ENCODE assay signal across 10 cellular contexts in genomic region chr3:70811880-70812279, GRCh38.
DNase-seq lines count a peak whose midpoint lies in the region; ATAC-seq lines count a peak whose summit lies in the region.
"Had no signal": no experiment of that assay in that cellular context is flagged by ENCODE, and none has a peak within 500 bp of the region (broad histone marks: within the 10 kb centered on the region; RNA-seq: fewer than 3 reads in every experiment).

No MANE protein-coding gene starts in this region.

- ATAC-seq in GM18873 (IDR thresholded peaks at IDR 0.05; ENCODE audit: low FRiP score, unreplicated experiment): no peak

- DNase-seq in GDM1 (lab: John Stamatoyannopoulos, UW): peak; percentile 1
- DNase-seq in NCI-H748 treated with DMSO at 0.1 percent for 48 hours (lab: John Stamatoyannopoulos, UW): peak; percentile 18
- DNase-seq in fibroblast of gingiva (ENCODE audit: low read depth): peak; percentile 91
- DNase-seq in non-pigmented ciliary epithelial cell (ENCODE audit: low read depth): peak; percentile 60
- no peak for DNase-seq in CD1c-positive myeloid dendritic cell (ENCODE audit: extremely low spot score)
- DNase-seq in D341Med (ENCODE audit: low spot score): no peak
- DNase-seq in HuH-7 (ENCODE audit: low spot score): no peak
- DNase-seq: activated CD8-positive, alpha-beta memory T cell treated with anti-CD3 and anti-CD28 coated beads, Interleukin-2, amount 50 U/mL, for 4 hours; NCI-H2029 treated with DMSO at 0.1 percent for 48 hours had no signal

Comparison
In these comparisons a context has a peak if more than half of its experiments do, and no peak if none do; other contexts are left out.
1. DNase-seq: peak in GDM1 (single experiment), NCI-H748 treated with DMSO at 0.1 percent for 48 hours (single experiment), fibroblast of gingiva (single experiment) and non-pigmented ciliary epithelial cell (single experiment); none in CD1c-positive myeloid dendritic cell (single experiment), D341Med (single experiment) and HuH-7 (single experiment).